Comparison of ENCODE assay signal across 24 cellular contexts in genomic region chr1:208919371-208919770, GRCh38.
DNase-seq lines count a peak whose midpoint lies in the region; ATAC-seq, FAIRE-seq and TF ChIP-seq lines count a peak whose summit lies in the region.
"Had no signal": no experiment of that assay in that cellular context is flagged by ENCODE, and none has a peak within 500 bp of the region (broad histone marks: within the 10 kb centered on the region; RNA-seq: fewer than 3 reads in every experiment).

No MANE protein-coding gene starts in this region.

- BruUV-seq in mammary epithelial cell (replicated peaks; lab: Mats Ljungman, UMichigan) = no TSS peak

- H3K4me2 ChIP-seq in mammary epithelial cell (ENCODE audit: insufficient read depth, low read depth, low read length) = peak overlapping the region; percentile 5
- H3K4me2 ChIP-seq in keratinocyte (ENCODE audit: control insufficient read depth, extremely low read depth, insufficient read depth, low read depth, low read length) = no peak overlapping the region

- H3K9me3 ChIP-seq in mammary epithelial cell (replicated peaks; ENCODE audit: insufficient read depth, low read length) (no peaks in the 10 kb centered on the region), keratinocyte (ENCODE audit: control insufficient read depth, low read depth, low read length) (no peaks in the 10 kb centered on the region), right cardiac atrium (ENCODE audit: control insufficient read depth, low read length) (no peaks in the 10 kb centered on the region)
- H3K9me3 ChIP-seq: tibial artery had no signal

- H3K4me3 ChIP-seq in mammary epithelial cell (replicated peaks in 1 of 3; ENCODE audit: insufficient read depth in 1 of 3, low read depth in 2 of 3, low read length in 3 of 3) (no peak overlapping the region), keratinocyte (ENCODE audit: control insufficient read depth in 2 of 3, extremely low read depth in 1 of 3, insufficient read depth in 2 of 3, low read depth in 1 of 3, low read length in 3 of 3) (no peak overlapping the region), right cardiac atrium (ENCODE audit: low read length) (no peak overlapping the region)
- H3K4me3 ChIP-seq: tibial artery had no signal

- CTCF ChIA-PET in mammary epithelial cell (lab: Charles Lee; ENCODE audit: low non-redundant PET) = no interaction called here

- no peaks in the 10 kb centered on the region for H3K36me3 ChIP-seq in mammary epithelial cell (ENCODE audit: insufficient read depth, low read length)
- H3K36me3 ChIP-seq in keratinocyte (ENCODE audit: control insufficient read depth in 2 of 2, extremely low read depth in 1 of 2, insufficient read depth in 2 of 2, low read length in 2 of 2) = no peaks in the 10 kb centered on the region
- H3K36me3 ChIP-seq: tibial artery had no signal

- no peak overlapping the region for H2AFZ ChIP-seq in mammary epithelial cell (ENCODE audit: low read depth, low read length)
- H2AFZ ChIP-seq in keratinocyte (ENCODE audit: control insufficient read depth, low read length) = no peak overlapping the region
- H2AFZ ChIP-seq: parathyroid adenoma had no signal

- H3K79me2 ChIP-seq in mammary epithelial cell (ENCODE audit: insufficient read depth, low read length) (no peaks in the 10 kb centered on the region), keratinocyte (ENCODE audit: control insufficient read depth, insufficient read depth, low read length) (no peaks in the 10 kb centered on the region)
- H3K79me2 ChIP-seq: parathyroid adenoma had no signal

- TF ChIP-seq CTCF in mammary epithelial cell (conservative IDR thresholded peaks at IDR 0.05 in 1 of 2, IDR thresholded peaks at IDR 0.05 in 1 of 2; ENCODE audit: extremely low read depth in 1 of 2, insufficient read depth in 1 of 2, low read depth in 1 of 2, low read length in 2 of 2) = no peak
- no peak for TF ChIP-seq CTCF in keratinocyte (optimal IDR thresholded peaks at IDR 0.05 in 1 of 3, IDR thresholded peaks at IDR 0.05 in 1 of 3, conservative IDR thresholded peaks at IDR 0.05 in 1 of 3; ENCODE audit: extremely low read depth in 1 of 3, insufficient read depth in 2 of 3, low read length in 3 of 3)

- dilution Hi-C loops in mammary epithelial cell (cut with HindIII; ENCODE audit: low sequenced_read_pairs) = no loop called here
- dilution Hi-C loops in keratinocyte (cut with MboI; ENCODE audit: extremely low pct_ligation_motif_present, low sequenced_read_pairs) = no loop called here

- H3K9ac ChIP-seq in mammary epithelial cell (ENCODE audit: insufficient read depth, low read length) = no peak overlapping the region
- no peak overlapping the region for H3K9ac ChIP-seq in keratinocyte (ENCODE audit: control insufficient read depth, extremely low read depth, insufficient read depth, low read length)
- H3K9ac ChIP-seq: parathyroid adenoma had no signal

- ATAC-seq in HG02610 (IDR thresholded peaks at IDR 0.05; ENCODE audit: unreplicated experiment) (no peak), right cardiac atrium (no peak)
- ATAC-seq: naive thymus-derived CD8-positive, alpha-beta T cell; stimulated activated naive CD8-positive, alpha-beta T cell treated with anti-CD3 and anti-CD28 coated beads, Interleukin-15, Interleukin-2, amounts not matched to agents 100 U/mL and 50 U/mL, for 24 hours had no signal

- no peaks in the 10 kb centered on the region for H3K27me3 ChIP-seq in mammary epithelial cell (ENCODE audit: insufficient read depth, low read length)
- no peaks in the 10 kb centered on the region for H3K27me3 ChIP-seq in keratinocyte (ENCODE audit: control insufficient read depth, extremely low read depth, insufficient read depth, low read length)
- H3K27me3 ChIP-seq in right cardiac atrium (ENCODE audit: control insufficient read depth, insufficient read depth) = no peaks in the 10 kb centered on the region
- H3K27me3 ChIP-seq: tibial artery had no signal

- in situ Hi-C loops in mammary epithelial cell (cut with MboI; ENCODE audit: low sequenced_read_pairs in 2 of 2) = no loop called here

- WGBS in mammary epithelial cell (ENCODE audit: low coverage, missing lambda C conversion rate) = 67% methylated on average over 2 of the region's 2 CpGs
- 74% methylated on average over 2 of the region's 2 CpGs for WGBS in right cardiac atrium

- H3K4me1 ChIP-seq in mammary epithelial cell (ENCODE audit: insufficient read depth, low read length) (peaks cover 32% of the 10 kb centered on the region), keratinocyte (ENCODE audit: control insufficient read depth, extremely low read depth, insufficient read depth, low read length) (peaks cover 27% of the 10 kb centered on the region), right cardiac atrium (ENCODE audit: control insufficient read depth, insufficient read depth, low read length) (no peaks in the 10 kb centered on the region)
- H3K4me1 ChIP-seq: parathyroid adenoma, tibial artery had no signal

- DNase-seq in EH (ENCODE audit: low read depth) (peak; percentile 40), LHCN-M2 (ENCODE audit: low read depth) (peak; percentile 69), mammary epithelial cell (peak; percentile 41), keratinocyte (ENCODE audit: low read depth, low spot score) (no peak), NCI-H2081 (lab: John Stamatoyannopoulos, UW) (no peak), right cardiac atrium (no peak), GOT3 (lab: John Stamatoyannopoulos, UW) (no peak)
- DNase-seq: activated CD4-positive, alpha-beta T cell treated with anti-CD3 and anti-CD28 coated beads, Interleukin-2, amount 10 ng/mL, durations not matched to agents 7 days and 5 days; activated CD8-positive, alpha-beta memory T cell treated with anti-CD3 and anti-CD28 coated beads, Interleukin-2, amount 50 U/mL, for 48 hours; activated effector memory CD4-positive, alpha-beta T cell treated with anti-CD3 and anti-CD28 coated beads, Interleukin-2, amount 50 U/mL, for 16 hours; amniotic stem cell; effector memory CD4-positive, alpha-beta T cell; foreskin melanocyte; HCEC 1CT; hypothalamus; MV-4-11; naive thymus-derived CD8-positive, alpha-beta T cell; NCI-H187 treated with DMSO at 0.1 percent for 48 hours; NCI-H446 treated with DMSO at 0.1 percent for 48 hours; stimulated activated CD4-positive, alpha-beta T cell treated with anti-CD3 and anti-CD28 coated beads, Interleukin-1b, Interleukin-23, amount 100 ng/mL, for 48 hours; stimulated activated naive CD8-positive, alpha-beta T cell treated with anti-CD3 and anti-CD28 coated beads, Interleukin-15, Interleukin-2, amounts not matched to agents 100 U/mL and 50 U/mL, for 24 hours; tibial artery had no signal

- intact Hi-C loops in mammary epithelial cell (cut with micrococcal nuclease) = loop anchor here (5.0 kb wide), 2 partner anchors 68 to 112 kb away; no protein-coding TSS in a partner anchor
- intact Hi-C loops in right cardiac atrium (cut with DNase I) = no loop called here

- FAIRE-seq in keratinocyte (lab: Jason Lieb, UNC) = peak; percentile 13

- peak overlapping the region; percentile 3 for H3K27ac ChIP-seq in mammary epithelial cell (ENCODE audit: insufficient read depth, low read depth, low read length)
- H3K27ac ChIP-seq in keratinocyte (ENCODE audit: control insufficient read depth, insufficient read depth, low read length) = no peak overlapping the region
- H3K27ac ChIP-seq in right cardiac atrium (ENCODE audit: low read length) = no peak overlapping the region
- H3K27ac ChIP-seq: parathyroid adenoma, tibial artery had no signal

- no peaks in the 10 kb centered on the region for H4K20me1 ChIP-seq in mammary epithelial cell (ENCODE audit: insufficient read depth, low read length)
- H4K20me1 ChIP-seq in keratinocyte (ENCODE audit: control insufficient read depth, extremely low read depth, insufficient read depth, low read length) = no peaks in the 10 kb centered on the region

- H3K9me1 ChIP-seq in keratinocyte (ENCODE audit: control insufficient read depth, extremely low read depth, insufficient read depth, low read length) = no peaks in the 10 kb centered on the region

Comparison
In these comparisons a context has a peak if more than half of its experiments do, and no peak if none do; other contexts are left out.
1. DNase-seq: peak in EH (single experiment), LHCN-M2 (single experiment) and mammary epithelial cell (single experiment); none in keratinocyte (single experiment), NCI-H2081 (0 of 2), right cardiac atrium (0 of 3) and GOT3 (single experiment).